In genomic region chr6:12480379-12480778, GRCh38 we compare ENCODE assay signal across 23 cellular contexts.
"Had no signal": no experiment of that assay in that cellular context is flagged by ENCODE, and none has a peak within 500 bp of the region (broad histone marks: within the 10 kb centered on the region; RNA-seq: fewer than 3 reads in every experiment).

No MANE protein-coding gene starts in this region.

- H3K27ac Mint-ChIP-seq: natural killer cell treated with Interleukin-12 subunit alpha and Interleukin-12 subunit beta and Interleukin-15 and Interleukin-18, amount 100 ng/mL, for 72 hours; neural progenitor cell; progenitor cell of endocrine pancreas; stimulated activated effector memory CD8-positive, alpha-beta T cell treated with anti-CD3 and anti-CD28 coated beads, Interleukin-12 subunit alpha, Interleukin-12 subunit beta, amount 100 ng/mL, for 72 hours had no signal

- H3K4me1 Mint-ChIP-seq: neural progenitor cell; stimulated activated effector memory CD8-positive, alpha-beta T cell treated with anti-CD3 and anti-CD28 coated beads, Interleukin-12 subunit alpha, Interleukin-12 subunit beta, amount 100 ng/mL, for 72 hours had no signal

- DNase-seq: cortex of kidney; dorsolateral prefrontal cortex; effector CD8-positive, alpha-beta T cell; esophagus squamous epithelium; glutamatergic neuron; islet precursor cell; nucleus accumbens; ovary; right cardiac atrium; stimulated activated CD4-positive, alpha-beta T cell treated with anti-CD3 and anti-CD28 coated beads, Interleukin-4, amount 100 ng/mL, for 1 hour; stimulated activated CD8-positive, alpha-beta memory T cell treated with anti-CD3 and anti-CD28 coated beads, Interleukin-4, amount 100 ng/mL, for 48 hours; stimulated activated naive CD8-positive, alpha-beta T cell treated with anti-CD3 and anti-CD28 coated beads, Interleukin-15, Interleukin-2, amounts not matched to agents 100 U/mL and 50 U/mL, for 24 hours; thyroid gland; upper lobe of left lung; uterus had no signal

- H3K36me3 ChIP-seq: esophagus squamous epithelium, gastroesophageal sphincter, neural progenitor cell, ovary, suprapubic skin, thyroid gland, upper lobe of left lung, uterus had no signal

- H3K36me3 Mint-ChIP-seq: natural killer cell treated with Interleukin-12 subunit alpha and Interleukin-12 subunit beta and Interleukin-15 and Interleukin-18, amount 100 ng/mL, for 72 hours; neural progenitor cell; stimulated activated effector memory CD8-positive, alpha-beta T cell treated with anti-CD3 and anti-CD28 coated beads, Interleukin-12 subunit alpha, Interleukin-12 subunit beta, amount 100 ng/mL, for 72 hours had no signal

- H3K4me3 Mint-ChIP-seq: natural killer cell treated with Interleukin-12 subunit alpha and Interleukin-12 subunit beta and Interleukin-15 and Interleukin-18, amount 100 ng/mL, for 72 hours; neural progenitor cell; stimulated activated effector memory CD8-positive, alpha-beta T cell treated with anti-CD3 and anti-CD28 coated beads, Interleukin-12 subunit alpha, Interleukin-12 subunit beta, amount 100 ng/mL, for 72 hours had no signal

- ATAC-seq: gastroesophageal sphincter; left lobe of liver; natural killer cell treated with Interleukin-12 subunit alpha and Interleukin-12 subunit beta and Interleukin-15 and Interleukin-18, amount 100 ng/mL, for 72 hours; right cardiac atrium; stimulated activated effector memory CD8-positive, alpha-beta T cell treated with anti-CD3 and anti-CD28 coated beads, Interleukin-12 subunit alpha, Interleukin-12 subunit beta, amount 100 ng/mL, for 72 hours; stimulated activated naive CD8-positive, alpha-beta T cell treated with anti-CD3 and anti-CD28 coated beads, Interleukin-15, Interleukin-2, amounts not matched to agents 100 U/mL and 50 U/mL, for 24 hours had no signal

- H3K27me3 ChIP-seq: dorsolateral prefrontal cortex, esophagus squamous epithelium, gastroesophageal sphincter, neural progenitor cell, ovary, suprapubic skin, thyroid gland, upper lobe of left lung, uterus had no signal

- H2AFZ ChIP-seq: neural progenitor cell had no signal

- H3K27ac ChIP-seq: dorsolateral prefrontal cortex, epithelial cell of prostate, esophagus squamous epithelium, gastroesophageal sphincter, neural progenitor cell, ovary, suprapubic skin, thyroid gland, upper lobe of left lung, uterus had no signal

- H3K27me3 Mint-ChIP-seq: progenitor cell of endocrine pancreas had no signal

- H3K9ac ChIP-seq: neural progenitor cell had no signal

- H3K9me3 Mint-ChIP-seq: natural killer cell treated with Interleukin-12 subunit alpha and Interleukin-12 subunit beta and Interleukin-15 and Interleukin-18, amount 100 ng/mL, for 72 hours; neural progenitor cell; stimulated activated effector memory CD8-positive, alpha-beta T cell treated with anti-CD3 and anti-CD28 coated beads, Interleukin-12 subunit alpha, Interleukin-12 subunit beta, amount 100 ng/mL, for 72 hours had no signal

- H3K4me3 ChIP-seq: dorsolateral prefrontal cortex, esophagus squamous epithelium, gastroesophageal sphincter, neural progenitor cell, ovary, suprapubic skin, thyroid gland, upper lobe of left lung, uterus had no signal

- H3K4me1 ChIP-seq: gastroesophageal sphincter, thyroid gland, upper lobe of left lung, uterus had no signal

- H3K9me3 ChIP-seq: esophagus squamous epithelium, gastroesophageal sphincter, ovary, suprapubic skin, thyroid gland, upper lobe of left lung, uterus had no signal

- H3K4me2 ChIP-seq: neural progenitor cell had no signal
